In the genomic region with DNA sequence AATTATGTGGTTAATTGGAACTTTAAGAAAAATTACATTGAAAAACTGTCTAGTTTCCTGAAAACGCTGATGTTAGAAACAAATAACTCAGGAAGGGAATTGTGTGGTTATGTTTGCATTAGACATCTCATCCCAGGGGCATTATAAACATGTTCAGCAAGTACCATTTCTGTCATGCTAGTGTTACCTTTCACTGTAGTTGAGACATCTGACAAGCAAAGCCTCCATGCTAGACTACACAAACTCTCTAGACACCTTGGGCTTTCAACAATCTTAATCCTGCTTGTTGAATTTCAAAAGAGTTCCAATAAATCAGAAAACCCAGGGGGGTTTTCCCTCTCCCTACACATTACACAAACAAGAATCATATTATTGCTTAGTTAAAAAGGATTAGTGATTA, we compare ENCODE assay signal across 20 cellular contexts.
"Had no signal": no experiment of that assay in that cellular context is flagged by ENCODE, and none has a peak within 500 bp of the region (broad histone marks: within the 10 kb centered on the region; RNA-seq: fewer than 3 reads in every experiment).

No MANE protein-coding gene starts in this region.

- H3K27me3 ChIP-seq: adrenal gland, gastrocnemius medialis, heart right ventricle, ovary, thyroid gland had no signal

- DNase-seq: activated CD4-positive, alpha-beta T cell treated with anti-CD3 and anti-CD28 coated beads, Interleukin-2, amount 10 ng/mL, durations not matched to agents 24 days and 14 days; activated CD8-positive, alpha-beta memory T cell treated with anti-CD3 and anti-CD28 coated beads for 24 hours; activated CD8-positive, alpha-beta memory T cell treated with anti-CD3 and anti-CD28 coated beads, Interleukin-2, amount 50 U/mL, for 48 hours; activated gamma-delta T cell; activated T-cell treated with anti-CD3 and anti-CD28 coated beads, Interleukin-2, amount 50 U/mL, for 72 hours; adrenal gland; effector CD4-positive, alpha-beta T cell; gastrocnemius medialis; heart right ventricle; immature natural killer cell; kidney glomerular epithelial cell; left ventricle myocardium superior; naive thymus-derived CD8-positive, alpha-beta T cell; ovary; psoas muscle; right cardiac atrium; stimulated activated CD4-positive, alpha-beta T cell treated with anti-CD3 and anti-CD28 coated beads, Interleukin-2, amount 100 ng/mL, for 24 hours; stimulated activated naive CD4-positive, alpha-beta T cell treated with Interleukin-2 at 50 U/mL for 16 hours; thyroid gland had no signal

- H3K4me3 ChIP-seq: adrenal gland, gastrocnemius medialis, heart right ventricle, ovary, psoas muscle, thyroid gland had no signal

- H3K9me3 ChIP-seq: adrenal gland, gastrocnemius medialis, heart right ventricle, ovary, psoas muscle, thyroid gland had no signal

- H3K27ac ChIP-seq: adrenal gland, gastrocnemius medialis, heart right ventricle, ovary, psoas muscle, thyroid gland had no signal

- H3K36me3 ChIP-seq: adrenal gland, gastrocnemius medialis, heart right ventricle, ovary, thyroid gland had no signal

- H3K4me1 ChIP-seq: adrenal gland, gastrocnemius medialis, heart right ventricle, psoas muscle, thyroid gland had no signal

- ATAC-seq: activated T-cell treated with anti-CD3 and anti-CD28 coated beads, Interleukin-2, amount 50 U/mL, for 72 hours; esophagus mucosa; gastrocnemius medialis; heart right ventricle; left ventricle myocardium superior; naive thymus-derived CD8-positive, alpha-beta T cell; psoas muscle; right cardiac atrium had no signal
